ENCODE assay signal across 8 cellular contexts in genomic region chr20:8454137-8454712, GRCh38.
DNase-seq lines count a peak whose midpoint lies in the region; ATAC-seq, FAIRE-seq and TF ChIP-seq lines count a peak whose summit lies in the region.

No MANE protein-coding gene starts in this region.

- H3K4me3 Mint-ChIP-seq in activated T-helper 17 cell treated with anti-CD3 and anti-CD28 coated beads, Interleukin-2, amount 50 U/mL, for 72 hours, result peak overlapping the region; percentile 1

- POLR2A ChIA-PET in HepG2 (lab: Yijun Ruan, JAX), result no interaction called here

- TF ChIP-seq CTCF in DOHH2 (IDR thresholded peaks at IDR 0.05; ENCODE audit: low read depth, low read length, poor library complexity, severe bottlenecking) (peak; percentile 43), NB4 (IDR thresholded peaks at IDR 0.05; ENCODE audit: low read depth, low read length) (peak; percentile 60), HepG2 (CRISPR knock-in tag; IDR thresholded peaks at IDR 0.05) (peak; percentile 72)

- H3K9me3 ChIP-seq in DOHH2 (ENCODE audit: control insufficient read depth, insufficient read depth, low read length) (no peaks in the 10 kb centered on the region), HepG2 (ENCODE audit: low read length) (no peaks in the 10 kb centered on the region)

- H2AFZ ChIP-seq in HepG2 (ENCODE audit: low read length), result no peak overlapping the region

- in situ Hi-C loops in HepG2 (cut with HindIII; ENCODE audit: extremely low pct_ligation_motif_present, low pct_unique_long_range_greater_than_20kb), result no loop called here

- CTCF ChIA-PET in HepG2 (lab: Yijun Ruan, JAX; ENCODE audit: low intra/inter-chr PET ratio, low total read pairs), result interaction anchor here (1.2 to 1.5 kb wide), 2 partner anchors 323 to 411 kb away, joined by 3 to 4 read pairs; no protein-coding TSS in a partner anchor

- no peaks in the 10 kb centered on the region for H3K9me3 Mint-ChIP-seq in activated T-helper 17 cell treated with anti-CD3 and anti-CD28 coated beads, Interleukin-2, amount 50 U/mL, for 72 hours

- H3K4me2 ChIP-seq in DOHH2 (ENCODE audit: low read length) (no peak overlapping the region), HepG2 (ENCODE audit: low read depth, low read length) (no peak overlapping the region)

- H3K27me3 ChIP-seq in DOHH2 (ENCODE audit: control insufficient read depth, low read length) (no peaks in the 10 kb centered on the region), HepG2 (ENCODE audit: control insufficient read depth in 1 of 2, insufficient read depth in 2 of 2, low read length in 2 of 2) (no peaks in the 10 kb centered on the region)

- H4K20me1 ChIP-seq in DOHH2 (ENCODE audit: control insufficient read depth, insufficient read depth, low read depth, low read length) (no peaks in the 10 kb centered on the region), HepG2 (ENCODE audit: insufficient read depth, low read length) (peaks cover 7% of the 10 kb centered on the region; the same call in 1 of the 2 replicates)

- FAIRE-seq in HepG2 (lab: Jason Lieb, UNC), result peak; percentile 48

- no peak overlapping the region for H3K27ac ChIP-seq in DOHH2 (ENCODE audit: low read depth, low read length)
- no peak overlapping the region for H3K27ac ChIP-seq in HepG2 (ENCODE audit: extremely low read length, insufficient read depth, low read length)

- no peaks in the 10 kb centered on the region for H3K27me3 Mint-ChIP-seq in activated T-helper 17 cell treated with anti-CD3 and anti-CD28 coated beads, Interleukin-2, amount 50 U/mL, for 72 hours

- peak; percentile 48; the same call in 1 of the 2 replicates for TF ChIP-seq RAD21 in HepG2 (CRISPR knock-in tag; IDR thresholded peaks at IDR 0.05)

- TF ChIP-seq POLR2A in NB4 (IDR thresholded peaks at IDR 0.05; ENCODE audit: extremely low read depth, insufficient read length) (no peak), HepG2 (IDR thresholded peaks at IDR 0.05; ENCODE audit: insufficient read depth in 1 of 2, low read depth in 2 of 2, low read length in 2 of 2) (no peak)

- no peak overlapping the region for H3K9ac ChIP-seq in HepG2 (ENCODE audit: insufficient read depth, low read depth, low read length)

- no peak overlapping the region for H3K4me3 ChIP-seq in DOHH2 (ENCODE audit: low read length)
- no peak overlapping the region for H3K4me3 ChIP-seq in NB4 (ENCODE audit: low read depth, low read length)
- H3K4me3 ChIP-seq in HepG2 (replicated peaks in 1 of 3; ENCODE audit: insufficient read depth in 1 of 3, low read depth in 2 of 3, low read length in 3 of 3), result no peak overlapping the region

- no peaks in the 10 kb centered on the region for H3K9me2 ChIP-seq in DOHH2 (replicated peaks; ENCODE audit: control insufficient read depth, low read length)

- H3K36me3 ChIP-seq in DOHH2 (ENCODE audit: control insufficient read depth, low read length) (no peaks in the 10 kb centered on the region), HepG2 (replicated peaks in 1 of 2; ENCODE audit: control insufficient read depth in 1 of 2, insufficient read depth in 2 of 2, low read length in 2 of 2) (0 out of 5 replicates have a peak, but pooled peaks cover 0 to 1% of the 10 kb centered on the region in 2 experiments)

- H3K4me1 Mint-ChIP-seq in activated T-helper 17 cell treated with anti-CD3 and anti-CD28 coated beads, Interleukin-2, amount 50 U/mL, for 72 hours, result peaks cover 16% of the 10 kb centered on the region

- ATAC-seq in GM19351 (IDR thresholded peaks at IDR 0.05; ENCODE audit: unreplicated experiment) (peak; percentile 85), HepG2 (peak; percentile 93), GM21737 (IDR thresholded peaks at IDR 0.05; ENCODE audit: unreplicated experiment) (no peak), left colon (no peak)
- ATAC-seq in activated T-helper 17 cell treated with anti-CD3 and anti-CD28 coated beads, Interleukin-2, amount 50 U/mL, for 72 hours (replicated peaks), result peak; percentile 99

- no peaks in the 10 kb centered on the region for H3F3A ChIP-seq in DOHH2 (ENCODE audit: control insufficient read depth, insufficient read depth)

- no TSS peak for BruUV-seq in HepG2 (replicated peaks; lab: Mats Ljungman, UMichigan)

- intact Hi-C loops in HepG2 (cut with micrococcal nuclease; ENCODE audit: unreplicated experiment), result loop anchor here (1.0 kb wide), 1 partner anchor 322 kb away; the partner anchor contains the start of gene PLCB1
- intact Hi-C loops in left colon (cut with DNase I, micrococcal nuclease), result no loop called here

- DNase-seq in NB4 (ENCODE audit: low read depth) (peak; percentile 82), HepG2 (ENCODE audit: low spot score) (peak; percentile 65), DMS79 treated with DMSO at 0.1 percent for 48 hours (lab: John Stamatoyannopoulos, UW) (no peak), left colon (no peak)

- no peak for TF ChIP-seq EP300 in HepG2 (IDR thresholded peaks at IDR 0.05; ENCODE audit: low read depth in 2 of 2, low read length in 2 of 2)
- no peak for TF ChIP-seq EP300 in HepG2 (CRISPR knock-in tag; IDR thresholded peaks at IDR 0.05; ENCODE audit: borderline replicate concordance)

- H3K36me3 Mint-ChIP-seq in activated T-helper 17 cell treated with anti-CD3 and anti-CD28 coated beads, Interleukin-2, amount 50 U/mL, for 72 hours (ENCODE audit: low read depth), result no peaks in the 10 kb centered on the region

- WGBS in HepG2 (ENCODE audit: low lambda C conversion rate), result 88% methylated on average over 6 of the region's 6 CpGs

- peak overlapping the region; percentile 28 for H3K27ac Mint-ChIP-seq in activated T-helper 17 cell treated with anti-CD3 and anti-CD28 coated beads, Interleukin-2, amount 50 U/mL, for 72 hours

- H3K4me1 ChIP-seq in DOHH2 (ENCODE audit: control insufficient read depth, low read length), result no peaks in the 10 kb centered on the region
- no peaks in the 10 kb centered on the region for H3K4me1 ChIP-seq in HepG2 (ENCODE audit: insufficient read depth, low read length)

- H3K79me2 ChIP-seq in DOHH2 (ENCODE audit: control insufficient read depth, low read length) (no peaks in the 10 kb centered on the region), HepG2 (ENCODE audit: insufficient read depth, low read length) (no peaks in the 10 kb centered on the region)

TF ChIP-seq in HepG2, 621 proteins besides CTCF, POLR2A, EP300 and RAD21 (continues in another document):
- TF ChIP-seq GATA4 (IDR thresholded peaks at IDR 0.05; ENCODE audit: borderline replicate concordance, low read depth), result no peak
- no peak for TF ChIP-seq MLX (CRISPR knock-in tag; IDR thresholded peaks at IDR 0.05)
- no peak for TF ChIP-seq ZNF468 (CRISPR knock-in tag; IDR thresholded peaks at IDR 0.05)
- peak; percentile 76; the same call in 1 of the 2 replicates for TF ChIP-seq MZF1 (CRISPR knock-in tag; IDR thresholded peaks at IDR 0.05; ENCODE audit: borderline replicate concordance)
- TF ChIP-seq PLRG1 (conservative IDR thresholded peaks at IDR 0.05), result no peak
- no peak for TF ChIP-seq ZNF18 (CRISPR knock-in tag; IDR thresholded peaks at IDR 0.05; ENCODE audit: insufficient replicate concordance)
- no peak for TF ChIP-seq CEBPG (CRISPR knock-in tag; IDR thresholded peaks at IDR 0.05)
- TF ChIP-seq ZBTB34 (CRISPR knock-in tag; IDR thresholded peaks at IDR 0.05), result no peak
- TF ChIP-seq ZNF180 (CRISPR knock-in tag; IDR thresholded peaks at IDR 0.05; ENCODE audit: borderline replicate concordance, low read depth), result no peak
- no peak for TF ChIP-seq ARNT2 (CRISPR knock-in tag; IDR thresholded peaks at IDR 0.05; ENCODE audit: low read depth)
- TF ChIP-seq SMARCE1 (IDR thresholded peaks at IDR 0.05; ENCODE audit: borderline replicate concordance), result no peak
- peak; percentile 55; the same call in 1 of the 2 replicates for TF ChIP-seq HOMEZ (CRISPR knock-in tag; IDR thresholded peaks at IDR 0.05; ENCODE audit: low read depth)
- no peak for TF ChIP-seq RARG (CRISPR knock-in tag; IDR thresholded peaks at IDR 0.05; ENCODE audit: low read depth)

Comparison
In these comparisons a context has a peak if more than half of its experiments do, and no peak if none do; other contexts are left out.
1. ATAC-seq: peak in GM19351 (single experiment), activated T-helper 17 cell treated with anti-CD3 and anti-CD28 coated beads, Interleukin-2, amount 50 U/mL, for 72 hours (single experiment) and HepG2 (single experiment); none in GM21737 (single experiment) and left colon (single experiment).
2. DNase-seq: peak in NB4 (single experiment) and HepG2 (single experiment); none in DMS79 treated with DMSO at 0.1 percent for 48 hours (single experiment) and left colon (0 of 2).
3. Peak in every context shown above with its lines, with median percentiles within 50 percentile points of each other: CTCF ChIP-seq.